13 cellular contexts compared by ENCODE assay signal in genomic region chr1:25486602-25487001, GRCh38. TPM values are rescaled to one million over a fixed set of nuclear protein-coding genes. Genes with fewer than 3 reads are reported as not detected.
DNase-seq lines count a peak whose midpoint lies in the region; ATAC-seq lines count a peak whose summit lies in the region.
"Had no signal": no experiment of that assay in that cellular context is flagged by ENCODE, and none has a peak within 500 bp of the region (broad histone marks: within the 10 kb centered on the region; RNA-seq: fewer than 3 reads in every experiment).

No MANE protein-coding gene starts in this region.

- peaks cover 5% of the 10 kb centered on the region for H3K4me1 Mint-ChIP-seq in activated T-helper 17 cell treated with anti-CD3 and anti-CD28 coated beads, Interleukin-2, amount 50 U/mL, for 72 hours

- H3K27me3 Mint-ChIP-seq in activated T-helper 17 cell treated with anti-CD3 and anti-CD28 coated beads, Interleukin-2, amount 50 U/mL, for 72 hours = no peaks in the 10 kb centered on the region
- H3K27me3 Mint-ChIP-seq: natural killer cell treated with Interleukin-12 subunit alpha and Interleukin-12 subunit beta and Interleukin-15 and Interleukin-18, amount 100 ng/mL, for 72 hours had no signal

- H3K27ac Mint-ChIP-seq in activated T-helper 17 cell treated with anti-CD3 and anti-CD28 coated beads, Interleukin-2, amount 50 U/mL, for 72 hours = peak overlapping the region; percentile 30
- H3K27ac Mint-ChIP-seq: natural killer cell treated with Interleukin-12 subunit alpha and Interleukin-12 subunit beta and Interleukin-15 and Interleukin-18, amount 100 ng/mL, for 72 hours; T-helper 1 cell treated with Interleukin-12 subunit alpha and Interleukin-12 subunit beta and Interleukin-4 antibody, amounts not matched to agents 30 μg/mL and 1 μg/mL, for 36 hours had no signal

- peak; percentile 84 for DNase-seq in DMS53 (lab: John Stamatoyannopoulos, UW)
- DNase-seq in Karpas-422 = no peak
- DNase-seq in iPS-NIHi7 (ENCODE audit: extremely low spot score) = peak; percentile 51
- DNase-seq in stimulated activated CD4-positive, alpha-beta T cell treated with anti-CD3 and anti-CD28 coated beads, Interleukin-1b, Interleukin-23, amount 100 ng/mL, for 48 hours = no peak
- DNase-seq: activated T-cell treated with anti-CD3 and anti-CD28 coated beads, Interleukin-2, amount 50 U/mL, for 48 hours; stimulated activated CD4-positive, alpha-beta T cell treated with anti-CD3 and anti-CD28 coated beads, Interleukin-2, amount 100 ng/mL, for 24 hours had no signal

- H3K4me2 ChIP-seq in Karpas-422 (ENCODE audit: low read depth, low read length, poor library complexity, severe bottlenecking) = no peak overlapping the region

- peaks cover 51% of the 10 kb centered on the region for H3K79me2 ChIP-seq in Karpas-422 (ENCODE audit: low read length)

- H3K9me2 ChIP-seq in Karpas-422 (replicated peaks; ENCODE audit: insufficient read depth, low read length) = no peaks in the 10 kb centered on the region

- H2AFZ ChIP-seq in Karpas-422 (ENCODE audit: low read length) = no peak overlapping the region

- peaks cover 40% of the 10 kb centered on the region; the same call in 1 of the 2 replicates for H3K36me3 ChIP-seq in Karpas-422 (ENCODE audit: insufficient read depth, low read length)

- no peak overlapping the region for H3K9ac ChIP-seq in Karpas-422 (ENCODE audit: low read length)

- H3K27ac ChIP-seq in Karpas-422 (ENCODE audit: low read length) = peak overlapping the region; percentile 83; the same call in 1 of the 2 replicates

- H3K9me3 ChIP-seq in Karpas-422 (ENCODE audit: low read length) = no peaks in the 10 kb centered on the region

- ATAC-seq in activated T-helper 17 cell treated with anti-CD3 and anti-CD28 coated beads, Interleukin-2, amount 50 U/mL, for 72 hours (replicated peaks) = no peak
- ATAC-seq in GM19035 (IDR thresholded peaks at IDR 0.05; ENCODE audit: unreplicated experiment) = no peak
- ATAC-seq in HG03469 (IDR thresholded peaks at IDR 0.05; ENCODE audit: unreplicated experiment) = no peak
- ATAC-seq in GM18907 (IDR thresholded peaks at IDR 0.05; ENCODE audit: unreplicated experiment) = no peak
- ATAC-seq: natural killer cell treated with Interleukin-12 subunit alpha and Interleukin-12 subunit beta and Interleukin-15 and Interleukin-18, amount 100 ng/mL, for 72 hours had no signal

- H3K9me3 Mint-ChIP-seq in activated T-helper 17 cell treated with anti-CD3 and anti-CD28 coated beads, Interleukin-2, amount 50 U/mL, for 72 hours = no peaks in the 10 kb centered on the region
- H3K9me3 Mint-ChIP-seq: natural killer cell treated with Interleukin-12 subunit alpha and Interleukin-12 subunit beta and Interleukin-15 and Interleukin-18, amount 100 ng/mL, for 72 hours; T-helper 1 cell treated with Interleukin-12 subunit alpha and Interleukin-12 subunit beta and Interleukin-4 antibody, amounts not matched to agents 30 μg/mL and 1 μg/mL, for 36 hours had no signal

- peaks cover 49% of the 10 kb centered on the region for H3K4me1 ChIP-seq in Karpas-422 (ENCODE audit: low read length)

- H4K20me1 ChIP-seq in Karpas-422 (ENCODE audit: insufficient read depth, low read depth, low read length) = no peaks in the 10 kb centered on the region

- no peak overlapping the region for H3K4me3 ChIP-seq in Karpas-422 (ENCODE audit: low read length)
- H3K4me3 ChIP-seq: dorsolateral prefrontal cortex had no signal

- H3K36me3 Mint-ChIP-seq in activated T-helper 17 cell treated with anti-CD3 and anti-CD28 coated beads, Interleukin-2, amount 50 U/mL, for 72 hours (ENCODE audit: low read depth) = peaks cover 71% of the 10 kb centered on the region

- no peak overlapping the region for H3K4me3 Mint-ChIP-seq in activated T-helper 17 cell treated with anti-CD3 and anti-CD28 coated beads, Interleukin-2, amount 50 U/mL, for 72 hours
- H3K4me3 Mint-ChIP-seq: natural killer cell treated with Interleukin-12 subunit alpha and Interleukin-12 subunit beta and Interleukin-15 and Interleukin-18, amount 100 ng/mL, for 72 hours; T-helper 1 cell treated with Interleukin-12 subunit alpha and Interleukin-12 subunit beta and Interleukin-4 antibody, amounts not matched to agents 30 μg/mL and 1 μg/mL, for 36 hours had no signal

- H3K27me3 ChIP-seq in Karpas-422 (ENCODE audit: low read length) = no peaks in the 10 kb centered on the region
- H3K27me3 ChIP-seq: dorsolateral prefrontal cortex had no signal

RNA-seq across cellular contexts. Expression of gene MACO1, which starts 55.9 kb away (rescaled TPM):
- 29.7 and 31.4 TPM in 2 replicates for total RNA-seq in Karpas-422 (2014; rRNA removed; shearing (Covaris generic); ENCODE audit: low replicate concordance)
- 10 to 100 TPM; 12.4 to 18.8 TPM for total RNA-seq in activated T-helper 17 cell treated with anti-CD3 and anti-CD28 coated beads, Interleukin-2, amount 50 U/mL, for 72 hours

RNA-seq across cellular contexts. Expression of gene LDLRAP1, which starts 56.8 kb away (rescaled TPM):
- total RNA-seq in Karpas-422 (2014; rRNA removed; shearing (Covaris generic); ENCODE audit: low replicate concordance) = not detected in 2 replicates
- 10 to 100 TPM in 1 of 2 donors, 1 to 10 TPM in 1; 6.7 to 10.3 TPM for total RNA-seq in activated T-helper 17 cell treated with anti-CD3 and anti-CD28 coated beads, Interleukin-2, amount 50 U/mL, for 72 hours

Comparison
In these comparisons a context has a peak if more than half of its experiments do, and no peak if none do; other contexts are left out.
1. DNase-seq: peak in DMS53 (single experiment) and iPS-NIHi7 (single experiment); none in Karpas-422 (single experiment) and stimulated activated CD4-positive, alpha-beta T cell treated with anti-CD3 and anti-CD28 coated beads, Interleukin-1b, Interleukin-23, amount 100 ng/mL, for 48 hours (single experiment).